In genomic region chr14:94756310-94756709, GRCh38 we compare ENCODE assay signal across 37 cellular contexts. TPM values are rescaled to one million over a fixed set of nuclear protein-coding genes. Genes with fewer than 3 reads are reported as not detected.
"Had no signal": no experiment of that assay in that cellular context is flagged by ENCODE, and none has a peak within 500 bp of the region (broad histone marks: within the 10 kb centered on the region; RNA-seq: fewer than 3 reads in every experiment).

No MANE protein-coding gene starts in this region.

- H3K36me3 ChIP-seq: brain microvascular endothelial cell, esophagus squamous epithelium, gastroesophageal sphincter had no signal

- H3K4me3 ChIP-seq: coronary artery, dorsolateral prefrontal cortex, esophagus squamous epithelium, gastroesophageal sphincter had no signal

- H3K9me3 Mint-ChIP-seq: activated CD4-positive, alpha-beta memory T cell treated with anti-CD3 and anti-CD28 coated beads, Interleukin-2, amount 10 ng/mL, durations not matched to agents 7 days and 5 days; activated CD4-positive, alpha-beta T cell treated with anti-CD3 and anti-CD28 coated beads, Interleukin-2, amount 10 ng/mL, durations not matched to agents 7 days and 5 days; activated naive CD4-positive, alpha-beta T cell treated with anti-CD3 and anti-CD28 coated beads, Interleukin-2, amount 10 ng/mL, durations not matched to agents 7 days and 5 days; activated naive CD4-positive, alpha-beta T cell treated with anti-CD3 and anti-CD28 coated beads, Interleukin-2, amount 50 U/mL, for 72 hours; activated naive CD8-positive, alpha-beta T cell treated with anti-CD3 and anti-CD28 coated beads, Interleukin-2, amount 10 ng/mL, durations not matched to agents 7 days and 5 days; activated T-cell treated with anti-CD3 and anti-CD28 coated beads, Interleukin-2, amount 50 U/mL, for 24 hours; activated T-cell treated with anti-CD3 and anti-CD28 coated beads, Interleukin-2, amount 50 U/mL, for 72 hours; central memory CD8-positive, alpha-beta T cell; dendritic cell treated with granulocyte-macrophage colony-stimulating factor and Interleukin-4, amounts not matched to agents 40 ng/mL and 50 ng/mL, for 4 days; T-cell; T-helper 1 cell treated with Interleukin-12 subunit alpha and Interleukin-12 subunit beta and Interleukin-4 antibody, amounts not matched to agents 30 μg/mL and 1 μg/mL, for 36 hours; WTC11 had no signal

- H3K4me1 Mint-ChIP-seq: activated CD4-positive, alpha-beta memory T cell treated with anti-CD3 and anti-CD28 coated beads, Interleukin-2, amount 10 ng/mL, durations not matched to agents 7 days and 5 days; activated CD4-positive, alpha-beta T cell treated with anti-CD3 and anti-CD28 coated beads, Interleukin-2, amount 10 ng/mL, durations not matched to agents 7 days and 5 days; activated naive CD4-positive, alpha-beta T cell treated with anti-CD3 and anti-CD28 coated beads, Interleukin-2, amount 10 ng/mL, durations not matched to agents 7 days and 5 days; activated naive CD8-positive, alpha-beta T cell treated with anti-CD3 and anti-CD28 coated beads, Interleukin-2, amount 10 ng/mL, durations not matched to agents 7 days and 5 days; central memory CD8-positive, alpha-beta T cell; T-cell; WTC11 had no signal

- H3K36me3 Mint-ChIP-seq: activated naive CD4-positive, alpha-beta T cell treated with anti-CD3 and anti-CD28 coated beads, Interleukin-2, amount 10 ng/mL, durations not matched to agents 7 days and 5 days; activated naive CD4-positive, alpha-beta T cell treated with anti-CD3 and anti-CD28 coated beads, Interleukin-2, amount 50 U/mL, for 72 hours; activated naive CD8-positive, alpha-beta T cell treated with anti-CD3 and anti-CD28 coated beads, Interleukin-2, amount 10 ng/mL, durations not matched to agents 7 days and 5 days; T-cell; WTC11 had no signal

- DNase-seq: activated CD4-positive, alpha-beta memory T cell treated with anti-CD3 and anti-CD28 coated beads, Interleukin-2, amount 10 ng/mL, durations not matched to agents 7 days and 5 days; activated CD4-positive, alpha-beta T cell treated with anti-CD3 and anti-CD28 coated beads for 1 hour; activated CD4-positive, alpha-beta T cell treated with anti-CD3 and anti-CD28 coated beads for 4 hours; activated CD4-positive, alpha-beta T cell treated with anti-CD3 and anti-CD28 coated beads, Interleukin-2, amount 10 ng/mL, durations not matched to agents 7 days and 5 days; activated CD4-positive, alpha-beta T cell treated with anti-CD3 and anti-CD28 coated beads, Interleukin-2, amount 50 U/mL, for 4 hours; activated CD8-positive, alpha-beta memory T cell treated with anti-CD3 and anti-CD28 coated beads, Interleukin-2, amount 50 U/mL, for 48 hours; activated gamma-delta T cell; activated naive CD4-positive, alpha-beta T cell; activated naive CD4-positive, alpha-beta T cell treated with anti-CD3 and anti-CD28 coated beads, Interleukin-2, amount 10 ng/mL, durations not matched to agents 7 days and 5 days; activated naive CD8-positive, alpha-beta T cell treated with anti-CD3 and anti-CD28 coated beads, Interleukin-2, amount 10 ng/mL, durations not matched to agents 7 days and 5 days; activated T-cell treated with anti-CD3 and anti-CD28 coated beads for 4 hours; activated T-cell treated with anti-CD3 and anti-CD28 coated beads, Interleukin-2, amount 50 U/mL, for 24 hours; activated T-cell treated with anti-CD3 and anti-CD28 coated beads, Interleukin-2, amount 50 U/mL, for 72 hours; brain microvascular endothelial cell; effector memory CD4-positive, alpha-beta T cell; esophagus squamous epithelium; foreskin melanocyte; head of caudate nucleus; SW 1271; T-cell; T1000 had no signal

- H3K27ac Mint-ChIP-seq: activated CD4-positive, alpha-beta memory T cell treated with anti-CD3 and anti-CD28 coated beads, Interleukin-2, amount 10 ng/mL, durations not matched to agents 7 days and 5 days; activated CD4-positive, alpha-beta T cell treated with anti-CD3 and anti-CD28 coated beads, Interleukin-2, amount 10 ng/mL, durations not matched to agents 7 days and 5 days; activated naive CD4-positive, alpha-beta T cell treated with anti-CD3 and anti-CD28 coated beads, Interleukin-2, amount 10 ng/mL, durations not matched to agents 7 days and 5 days; activated naive CD8-positive, alpha-beta T cell treated with anti-CD3 and anti-CD28 coated beads, Interleukin-2, amount 10 ng/mL, durations not matched to agents 7 days and 5 days; activated T-cell treated with anti-CD3 and anti-CD28 coated beads, Interleukin-2, amount 50 U/mL, for 24 hours; activated T-cell treated with anti-CD3 and anti-CD28 coated beads, Interleukin-2, amount 50 U/mL, for 72 hours; dendritic cell treated with granulocyte-macrophage colony-stimulating factor and Interleukin-4, amounts not matched to agents 40 ng/mL and 50 ng/mL, for 4 days; T-cell; T-helper 1 cell treated with Interleukin-12 subunit alpha and Interleukin-12 subunit beta and Interleukin-4 antibody, amounts not matched to agents 30 μg/mL and 1 μg/mL, for 36 hours; WTC11 had no signal

- H3K27ac ChIP-seq: brain microvascular endothelial cell, coronary artery, dorsolateral prefrontal cortex, epithelial cell of prostate, esophagus squamous epithelium, gastroesophageal sphincter, VCaP had no signal

- H3K9me3 ChIP-seq: esophagus squamous epithelium, gastroesophageal sphincter had no signal

- ATAC-seq: activated naive CD4-positive, alpha-beta T cell treated with anti-CD3 and anti-CD28 coated beads, Interleukin-2, amount 50 U/mL, for 72 hours; activated T-cell treated with anti-CD3 and anti-CD28 coated beads, Interleukin-2, amount 50 U/mL, for 72 hours; gastroesophageal sphincter; T-cell; WTC11 had no signal

- H3K4me1 ChIP-seq: esophagus squamous epithelium, gastroesophageal sphincter had no signal

- H3K4me3 Mint-ChIP-seq: activated CD4-positive, alpha-beta memory T cell treated with anti-CD3 and anti-CD28 coated beads, Interleukin-2, amount 10 ng/mL, durations not matched to agents 7 days and 5 days; activated CD4-positive, alpha-beta T cell treated with anti-CD3 and anti-CD28 coated beads, Interleukin-2, amount 10 ng/mL, durations not matched to agents 7 days and 5 days; activated naive CD4-positive, alpha-beta T cell treated with anti-CD3 and anti-CD28 coated beads, Interleukin-2, amount 10 ng/mL, durations not matched to agents 7 days and 5 days; activated naive CD8-positive, alpha-beta T cell treated with anti-CD3 and anti-CD28 coated beads, Interleukin-2, amount 10 ng/mL, durations not matched to agents 7 days and 5 days; activated T-cell treated with anti-CD3 and anti-CD28 coated beads, Interleukin-2, amount 50 U/mL, for 24 hours; activated T-cell treated with anti-CD3 and anti-CD28 coated beads, Interleukin-2, amount 50 U/mL, for 72 hours; central memory CD8-positive, alpha-beta T cell; dendritic cell treated with granulocyte-macrophage colony-stimulating factor and Interleukin-4, amounts not matched to agents 40 ng/mL and 50 ng/mL, for 4 days; T-cell; T-helper 1 cell treated with Interleukin-12 subunit alpha and Interleukin-12 subunit beta and Interleukin-4 antibody, amounts not matched to agents 30 μg/mL and 1 μg/mL, for 36 hours; WTC11 had no signal

RNA-seq across cellular contexts. Expression of gene GSC, which starts 13.6 kb away (rescaled TPM):
- total RNA-seq: activated CD4-positive, alpha-beta memory T cell treated with anti-CD3 and anti-CD28 coated beads, Interleukin-2, amount 10 ng/mL, durations not matched to agents 7 days and 5 days; activated CD4-positive, alpha-beta T cell treated with anti-CD3 and anti-CD28 coated beads, Interleukin-2, amount 10 ng/mL, durations not matched to agents 7 days and 5 days; activated naive CD4-positive, alpha-beta T cell treated with anti-CD3 and anti-CD28 coated beads, Interleukin-2, amount 50 U/mL, for 72 hours; activated naive CD8-positive, alpha-beta T cell treated with anti-CD3 and anti-CD28 coated beads, Interleukin-2, amount 10 ng/mL, durations not matched to agents 7 days and 5 days; astrocyte; bronchial epithelial cell; cerebellum; endothelial cell of umbilical vein; fibroblast of villous mesenchyme; T-helper 2 cell treated with Interferon-gamma antibody and Interleukin-4, amounts not matched to agents 100 ng/mL and 5 ng/mL, for 36 hours had no signal
- polyA plus RNA-seq: endothelial cell of umbilical vein had no signal
